In genomic region chr6:138988469-138988834, GRCh38 we compare ENCODE assay signal across 8 cellular contexts. TPM values are rescaled to one million over a fixed set of nuclear protein-coding genes. Genes with fewer than 3 reads are reported as not detected.
DNase-seq lines count a peak whose midpoint lies in the region; ATAC-seq, FAIRE-seq and TF ChIP-seq lines count a peak whose summit lies in the region.

No MANE protein-coding gene starts in this region.

- intact Hi-C loops in left ventricle myocardium superior (cut with micrococcal nuclease) = no loop called here

- H3K36me3 Mint-ChIP-seq in stimulated activated naive B cell treated with anti-CD40 and anti-IgM and Interleukin-4, amounts not matched to agents 10 μg/mL and 1 μg/mL and 100 μg/mL, for 72 hours = peaks cover 4 to 12% of the 10 kb centered on the region in 2 donors

- no peaks in the 10 kb centered on the region for H3K27me3 Mint-ChIP-seq in stimulated activated naive B cell treated with anti-CD40 and anti-IgM and Interleukin-4, amounts not matched to agents 10 μg/mL and 1 μg/mL and 100 μg/mL, for 72 hours

- H3K4me3 Mint-ChIP-seq in stimulated activated naive B cell treated with anti-CD40 and anti-IgM and Interleukin-4, amounts not matched to agents 10 μg/mL and 1 μg/mL and 100 μg/mL, for 72 hours = peak overlapping the region; percentile 94 to 97

- H3K4me1 Mint-ChIP-seq in stimulated activated naive B cell treated with anti-CD40 and anti-IgM and Interleukin-4, amounts not matched to agents 10 μg/mL and 1 μg/mL and 100 μg/mL, for 72 hours = peaks cover 8 to 14% of the 10 kb centered on the region in 2 donors

- peak; percentile 13 for DNase-seq in activated gamma-delta T cell treated with Interleukin-2 at 50 U/mL for 16 hours
- no peak for DNase-seq in activated gamma-delta T cell (lab: John Stamatoyannopoulos, UW)
- peak; percentile 27 for DNase-seq in SW480 (ENCODE audit: low spot score)
- no peak for DNase-seq in left ventricle myocardium superior
- DNase-seq in stimulated activated naive B cell treated with anti-CD40 and anti-IgM and Interleukin-4, amounts not matched to agents 10 μg/mL and 1 μg/mL and 100 μg/mL, for 72 hours = no peak
- no peak for DNase-seq in NCI-H2171 treated with DMSO at 0.1 percent for 48 hours (lab: John Stamatoyannopoulos, UW)
- DNase-seq in GM12892 (ENCODE audit: insufficient read length) = no peak

- TF ChIP-seq POLR2A in GM12892 (IDR thresholded peaks at IDR 0.05; ENCODE audit: low read depth, low read length) = no peak

- FAIRE-seq in GM12892 (lab: Jason Lieb, UNC) = no peak

- H3K9me3 Mint-ChIP-seq in stimulated activated naive B cell treated with anti-CD40 and anti-IgM and Interleukin-4, amounts not matched to agents 10 μg/mL and 1 μg/mL and 100 μg/mL, for 72 hours = peaks cover 5 to 6% of the 10 kb centered on the region in 2 donors

- H3K27ac Mint-ChIP-seq in stimulated activated naive B cell treated with anti-CD40 and anti-IgM and Interleukin-4, amounts not matched to agents 10 μg/mL and 1 μg/mL and 100 μg/mL, for 72 hours = peak overlapping the region; percentile 99

- ATAC-seq in HG03066 (IDR thresholded peaks at IDR 0.05; ENCODE audit: low read depth, unreplicated experiment) (peak; percentile 14), left ventricle myocardium superior (peak; percentile 3)
- ATAC-seq in stimulated activated naive B cell treated with anti-CD40 and anti-IgM and Interleukin-4, amounts not matched to agents 10 μg/mL and 1 μg/mL and 100 μg/mL, for 72 hours (replicated peaks) = peak; percentile 8 to 10

RNA-seq across cellular contexts. Expression of gene REPS1, which starts 0.4 kb away (rescaled TPM):
- 31.1 TPM for total RNA-seq in left ventricle myocardium superior
- 32.1 TPM for polyA plus RNA-seq in GM12892 (2012; ENCODE audit: missing spikeins)

RNA-seq across cellular contexts. Expression of gene ABRACL, which starts 40.1 kb away (rescaled TPM):
- 7.1 TPM for total RNA-seq in left ventricle myocardium superior
- polyA plus RNA-seq in GM12892 (2012; ENCODE audit: missing spikeins) = 129 TPM

Comparison
In these comparisons a context has a peak if more than half of its experiments do, and no peak if none do; other contexts are left out.
1. DNase-seq: peak in activated gamma-delta T cell treated with Interleukin-2 at 50 U/mL for 16 hours (single experiment) and SW480 (single experiment); none in activated gamma-delta T cell (single experiment), left ventricle myocardium superior (single experiment), stimulated activated naive B cell treated with anti-CD40 and anti-IgM and Interleukin-4, amounts not matched to agents 10 μg/mL and 1 μg/mL and 100 μg/mL, for 72 hours (single experiment), NCI-H2171 treated with DMSO at 0.1 percent for 48 hours (single experiment) and GM12892 (single experiment).
2. Peak in every context shown above with its lines, with median percentiles within 50 percentile points of each other: ATAC-seq.